In the genomic region with DNA sequence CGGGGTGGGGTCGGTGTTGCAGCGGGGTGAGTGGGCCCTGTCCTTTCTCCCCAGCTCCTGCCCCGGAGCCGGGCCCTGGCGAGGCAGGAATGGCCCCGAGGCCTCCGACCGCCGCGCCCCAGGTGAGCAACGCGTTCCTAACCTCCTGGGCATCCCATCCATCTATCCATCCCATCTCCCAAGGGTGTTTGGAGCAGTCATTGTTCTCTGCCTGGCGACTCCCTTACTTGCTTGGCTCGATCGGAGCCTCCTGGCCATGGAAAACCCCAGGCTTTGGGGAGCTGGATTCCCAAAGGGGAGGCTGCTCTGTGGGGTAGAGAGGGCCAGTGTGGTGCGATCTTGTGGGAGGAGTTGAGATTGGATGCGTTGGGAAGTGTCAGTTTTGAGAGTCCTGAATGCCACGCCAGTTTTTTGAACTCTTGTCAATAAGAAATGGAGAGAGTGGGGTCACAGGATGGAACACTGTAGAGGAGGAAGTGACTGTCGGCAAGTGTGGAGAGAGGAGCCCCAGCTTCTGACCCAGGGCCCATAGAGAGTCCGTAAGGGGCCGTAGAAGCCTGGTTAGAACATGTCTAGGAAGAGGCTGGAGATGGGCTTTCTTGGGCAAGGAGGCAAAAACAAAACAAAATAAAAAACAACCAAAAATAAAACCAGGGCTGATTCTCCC, we compare ENCODE assay signal across 8 cellular contexts. TPM values are rescaled to one million over a fixed set of nuclear protein-coding genes. Genes with fewer than 3 reads are reported as not detected.
DNase-seq lines count a peak whose midpoint lies in the region; ATAC-seq and TF ChIP-seq lines count a peak whose summit lies in the region.

No MANE protein-coding gene starts in this region.

- POLR2A ChIA-PET in activated B cell treated with CpG ODN at 0.5 μM for 24 hours (lab: Charles Lee), result interaction anchor here (0.8 to 1.9 kb wide), 3 partner anchors 10 to 592 kb away, joined by 3 to 8 read pairs (median 5); no protein-coding TSS in a partner anchor

- peaks cover 7 to 14% of the 10 kb centered on the region in 2 experiments for H3K4me1 ChIP-seq in neutrophil (ENCODE audit: control insufficient read depth in 1 of 2, insufficient read depth in 1 of 2, low read depth in 1 of 2, low read length in 1 of 2)

- H3K36me3 ChIP-seq in neutrophil, result peaks cover 9% of the 10 kb centered on the region

- H3K27ac Mint-ChIP-seq in activated naive CD4-positive, alpha-beta T cell treated with anti-CD3 and anti-CD28 coated beads, Interleukin-2, amount 10 ng/mL, durations not matched to agents 7 days and 5 days, result peak overlapping the region; percentile 96
- peak overlapping the region; percentile 83 for H3K27ac Mint-ChIP-seq in activated B cell treated with CpG ODN at 0.5 μM for 24 hours

- peaks cover 25% of the 10 kb centered on the region for H3K9me3 Mint-ChIP-seq in activated naive CD4-positive, alpha-beta T cell treated with anti-CD3 and anti-CD28 coated beads, Interleukin-2, amount 10 ng/mL, durations not matched to agents 7 days and 5 days
- no peaks in the 10 kb centered on the region for H3K9me3 Mint-ChIP-seq in activated B cell treated with CpG ODN at 0.5 μM for 24 hours

- H3K27me3 Mint-ChIP-seq in activated naive CD4-positive, alpha-beta T cell treated with anti-CD3 and anti-CD28 coated beads, Interleukin-2, amount 10 ng/mL, durations not matched to agents 7 days and 5 days, result no peaks in the 10 kb centered on the region
- no peaks in the 10 kb centered on the region for H3K27me3 Mint-ChIP-seq in activated B cell treated with CpG ODN at 0.5 μM for 24 hours

- H3K27me3 ChIP-seq in neutrophil, result no peaks in the 10 kb centered on the region

- peak overlapping the region; percentile 80 for H3K4me3 ChIP-seq in fibroblast of the aortic adventitia (ENCODE audit: low read depth, low read length)
- peak overlapping the region; percentile 82 to 89 for H3K4me3 ChIP-seq in neutrophil (ENCODE audit: low read depth in 1 of 2, low read length in 1 of 2)

- intact Hi-C loops in activated B cell treated with CpG ODN at 0.5 μM for 24 hours (cut with micrococcal nuclease), result loop anchor here (1.0 to 5.0 kb wide), 5 partner anchors 10 to 1378 kb away; a partner anchor contains a TSS

- peak; percentile 47 for DNase-seq in activated naive CD4-positive, alpha-beta T cell treated with anti-CD3 and anti-CD28 coated beads, Interleukin-2, amount 10 ng/mL, durations not matched to agents 7 days and 5 days
- DNase-seq in activated naive CD4-positive, alpha-beta T cell treated with Interleukin-2 at 50 U/mL for 16 hours, result no peak
- DNase-seq in activated B cell treated with CpG ODN at 0.5 μM for 24 hours, result no peak
- peak; percentile 26 for DNase-seq in fibroblast of the aortic adventitia (ENCODE audit: low read depth)
- no peak for DNase-seq in NCI-H2107 treated with DMSO at 0.1 percent for 48 hours (lab: John Stamatoyannopoulos, UW; ENCODE audit: unreplicated experiment)
- DNase-seq in omental fat pad (ENCODE audit: low spot score), result no peak

- CTCF ChIA-PET in activated naive CD4-positive, alpha-beta T cell treated with anti-CD3 and anti-CD28 coated beads, Interleukin-2, amount 10 ng/mL, durations not matched to agents 7 days and 5 days (lab: Charles Lee), result interaction anchor here (0.8 kb wide), 1 partner anchor 11 kb away, joined by 4 read pairs; no protein-coding TSS in a partner anchor
- CTCF ChIA-PET in activated B cell treated with CpG ODN at 0.5 μM for 24 hours (lab: Charles Lee), result interaction anchor here (1.1 kb wide), 1 partner anchor 12 kb away, joined by 4 read pairs; no protein-coding TSS in a partner anchor

- no peak for TF ChIP-seq CTCF in activated B cell treated with CpG ODN at 0.5 μM for 24 hours (IDR thresholded peaks at IDR 0.05)
- TF ChIP-seq CTCF in fibroblast of the aortic adventitia (IDR thresholded peaks at IDR 0.05; ENCODE audit: insufficient read depth, low read length), result no peak
- TF ChIP-seq CTCF in neutrophil (IDR thresholded peaks at IDR 0.05), result no peak
- TF ChIP-seq CTCF in omental fat pad (IDR thresholded peaks at IDR 0.05), result no peak

- H3K27ac ChIP-seq in neutrophil, result no peak overlapping the region

- H3K36me3 Mint-ChIP-seq in activated naive CD4-positive, alpha-beta T cell treated with anti-CD3 and anti-CD28 coated beads, Interleukin-2, amount 10 ng/mL, durations not matched to agents 7 days and 5 days, result peaks cover 56% of the 10 kb centered on the region
- peaks cover 22% of the 10 kb centered on the region for H3K36me3 Mint-ChIP-seq in activated B cell treated with CpG ODN at 0.5 μM for 24 hours (ENCODE audit: low read depth)

- H3K4me3 Mint-ChIP-seq in activated naive CD4-positive, alpha-beta T cell treated with anti-CD3 and anti-CD28 coated beads, Interleukin-2, amount 10 ng/mL, durations not matched to agents 7 days and 5 days, result peak overlapping the region; percentile 98
- H3K4me3 Mint-ChIP-seq in activated B cell treated with CpG ODN at 0.5 μM for 24 hours, result peak overlapping the region; percentile 93

- ATAC-seq in HG03432 (IDR thresholded peaks at IDR 0.05; ENCODE audit: unreplicated experiment), result peak; percentile 17
- no peak for ATAC-seq in activated B cell treated with CpG ODN at 0.5 μM for 24 hours (ENCODE audit: low read depth)
- no peak for ATAC-seq in omental fat pad (ENCODE audit: low FRiP score)

- peaks cover 26% of the 10 kb centered on the region for H3K4me1 Mint-ChIP-seq in activated naive CD4-positive, alpha-beta T cell treated with anti-CD3 and anti-CD28 coated beads, Interleukin-2, amount 10 ng/mL, durations not matched to agents 7 days and 5 days
- H3K4me1 Mint-ChIP-seq in activated B cell treated with CpG ODN at 0.5 μM for 24 hours, result peaks cover 14% of the 10 kb centered on the region

- H3K9me3 ChIP-seq in neutrophil, result no peaks in the 10 kb centered on the region

RNA-seq across cellular contexts. Expression of a gene that starts 0.7 kb away (rescaled TPM):
- total RNA-seq in activated B cell treated with CpG ODN at 0.5 μM for 24 hours (18.8 and 25.1 TPM in 2 replicates), fibroblast of the aortic adventitia (ENCODE audit: low replicate concordance) (23.9 and 28.9 TPM in 2 replicates), omental fat pad (10 to 100 TPM; 12.8 to 44.1 (median 18.3) TPM)

Comparison
In these comparisons a context has a peak if more than half of its experiments do, and no peak if none do; other contexts are left out.
1. DNase-seq: peak in activated naive CD4-positive, alpha-beta T cell treated with anti-CD3 and anti-CD28 coated beads, Interleukin-2, amount 10 ng/mL, durations not matched to agents 7 days and 5 days (single experiment) and fibroblast of the aortic adventitia (single experiment); none in activated naive CD4-positive, alpha-beta T cell treated with Interleukin-2 at 50 U/mL for 16 hours (single experiment), activated B cell treated with CpG ODN at 0.5 μM for 24 hours (single experiment), NCI-H2107 treated with DMSO at 0.1 percent for 48 hours (single experiment) and omental fat pad (single experiment).